In genomic region chr1:5408401-5408800, GRCh38 we compare ENCODE assay signal across 21 cellular contexts.
"Had no signal": no experiment of that assay in that cellular context is flagged by ENCODE, and none has a peak within 500 bp of the region (broad histone marks: within the 10 kb centered on the region; RNA-seq: fewer than 3 reads in every experiment).

No MANE protein-coding gene starts in this region.

- H3K27me3 Mint-ChIP-seq: stimulated activated naive B cell treated with anti-CD40 and anti-IgM and Interleukin-4, amounts not matched to agents 10 μg/mL and 1 μg/mL and 100 μg/mL, for 72 hours had no signal

- DNase-seq: colonic mucosa; dermis blood vessel endothelial cell; effector CD4-positive, alpha-beta T cell; endodermal cell; foreskin melanocyte; heart right ventricle; islet precursor cell; mesenchymal stem cell; naive B cell; sigmoid colon; stimulated activated CD4-positive, alpha-beta T cell treated with anti-CD3 and anti-CD28 coated beads, Interleukin-2, amount 100 ng/mL, for 24 hours; stimulated activated CD4-positive, alpha-beta T cell treated with anti-CD3 and anti-CD28 coated beads, Interleukin-4, amount 100 ng/mL, for 4 hours; stimulated activated naive B cell treated with anti-CD40 and anti-IgM and Interleukin-4, amounts not matched to agents 10 μg/mL and 1 μg/mL and 100 μg/mL, for 72 hours; stomach; thyroid gland had no signal

- H3K4me1 Mint-ChIP-seq: endodermal cell; naive B cell; nephron; stimulated activated naive B cell treated with anti-CD40 and anti-IgM and Interleukin-4, amounts not matched to agents 10 μg/mL and 1 μg/mL and 100 μg/mL, for 72 hours had no signal

- H3K9me3 Mint-ChIP-seq: endodermal cell, type B pancreatic cell had no signal

- ATAC-seq: heart right ventricle; left lobe of liver; stimulated activated naive B cell treated with anti-CD40 and anti-IgM and Interleukin-4, amounts not matched to agents 10 μg/mL and 1 μg/mL and 100 μg/mL, for 72 hours had no signal

- H3K36me3 ChIP-seq: colonic mucosa, heart right ventricle, right atrium auricular region, sigmoid colon, stomach, thyroid gland had no signal

- H3K27me3 ChIP-seq: colonic mucosa, right atrium auricular region, sigmoid colon, thyroid gland had no signal

- H3K4me1 ChIP-seq: colonic mucosa, heart right ventricle, parathyroid adenoma, right atrium auricular region, sigmoid colon, stomach had no signal

- H3K27ac ChIP-seq: colonic mucosa, heart right ventricle, parathyroid adenoma, right atrium auricular region, sigmoid colon, skin epidermis, stomach, thyroid gland had no signal

- H3K4me3 Mint-ChIP-seq: endodermal cell; naive B cell; nephron; stimulated activated naive B cell treated with anti-CD40 and anti-IgM and Interleukin-4, amounts not matched to agents 10 μg/mL and 1 μg/mL and 100 μg/mL, for 72 hours; type B pancreatic cell had no signal

- H3K27ac Mint-ChIP-seq: endodermal cell; naive B cell; nephron; stimulated activated naive B cell treated with anti-CD40 and anti-IgM and Interleukin-4, amounts not matched to agents 10 μg/mL and 1 μg/mL and 100 μg/mL, for 72 hours; type B pancreatic cell had no signal

- H3K9me3 ChIP-seq: colonic mucosa, heart right ventricle, right atrium auricular region, sigmoid colon, stomach, thyroid gland had no signal

- H3K4me3 ChIP-seq: colonic mucosa, heart right ventricle, right atrium auricular region, sigmoid colon, skin epidermis, stomach, thyroid gland had no signal

- H3K36me3 Mint-ChIP-seq: naive B cell; stimulated activated naive B cell treated with anti-CD40 and anti-IgM and Interleukin-4, amounts not matched to agents 10 μg/mL and 1 μg/mL and 100 μg/mL, for 72 hours; type B pancreatic cell had no signal
